ENCODE assay signal across 38 cellular contexts in the genomic region with DNA sequence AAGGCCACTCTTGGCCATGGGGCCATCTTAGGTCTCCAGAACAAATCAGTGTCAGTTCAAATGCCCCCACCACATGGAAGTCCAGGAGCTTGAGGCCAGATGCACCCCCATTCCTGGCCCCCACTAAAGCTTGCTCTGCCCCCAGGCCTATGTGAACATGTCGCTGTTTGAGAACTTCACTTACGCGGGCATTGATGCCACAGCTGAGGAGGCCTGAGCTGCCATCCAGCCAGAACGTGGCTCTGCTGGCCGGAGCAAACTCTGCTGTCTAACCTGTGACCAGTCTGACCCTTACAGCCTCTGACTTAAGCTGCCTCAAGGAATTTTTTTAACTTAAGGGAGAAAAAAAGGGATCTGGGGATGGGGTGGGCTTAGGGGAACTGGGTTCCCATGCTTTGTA. TPM values are rescaled to one million over a fixed set of nuclear protein-coding genes. Genes with fewer than 3 reads are reported as not detected.
"Had no signal": no experiment of that assay in that cellular context is flagged by ENCODE, and none has a peak within 500 bp of the region (broad histone marks: within the 10 kb centered on the region; RNA-seq: fewer than 3 reads in every experiment).

No MANE protein-coding gene starts in this region.

- H3K9ac ChIP-seq: KMS-11 had no signal

- H3K27me3 ChIP-seq: adrenal gland, body of pancreas, breast epithelium had no signal

- H3K4me3 ChIP-seq: adrenal gland, body of pancreas, breast epithelium, PC-9 had no signal

- H3K4me1 Mint-ChIP-seq: activated B cell treated with CpG ODN at 0.5 μM for 24 hours had no signal

- H3K27ac Mint-ChIP-seq: activated B cell treated with CpG ODN at 0.5 μM for 24 hours; activated CD4-positive, alpha-beta memory T cell treated with anti-CD3 and anti-CD28 coated beads for 36 hours; activated naive CD4-positive, alpha-beta T cell treated with anti-CD3 and anti-CD28 coated beads, Interleukin-2, amount 50 U/mL, for 72 hours; activated T-helper 1 cell treated with anti-CD3 and anti-CD28 coated beads, Interleukin-12 subunit alpha, Interleukin-12 subunit beta, Interleukin-2, Interleukin-4 antibody, amounts not matched to agents 30 ng/mL and 10 ng/mL and 1 ng/mL, durations not matched to agents 14 hours and 24 hours and 36 hours had no signal

- H3K4me1 ChIP-seq: body of pancreas, breast epithelium had no signal

- DNase-seq: activated B cell treated with CpG ODN at 0.5 μM for 24 hours; activated CD4-positive, alpha-beta memory T cell treated with anti-CD3 and anti-CD28 coated beads for 36 hours; activated CD4-positive, alpha-beta T cell treated with anti-CD3 and anti-CD28 coated beads for 4 hours; activated CD4-positive, alpha-beta T cell treated with anti-CD3 and anti-CD28 coated beads, Interleukin-2, amount 50 U/mL, for 1 hour; activated CD4-positive, CD25-positive, alpha-beta regulatory T cell treated with anti-CD3 and anti-CD28 coated beads, Interleukin-2, amount 50 U/mL, for 72 hours; activated CD8-positive, alpha-beta memory T cell treated with anti-CD3 and anti-CD28 coated beads, Interleukin-2, amount 50 U/mL, for 4 hours; activated naive CD4-positive, alpha-beta T cell; activated T-cell treated with anti-CD3 and anti-CD28 coated beads for 4 hours; activated T-cell treated with anti-CD3 and anti-CD28 coated beads, Interleukin-2, amount 50 U/mL, for 4 hours; adrenal gland; body of pancreas; caudate nucleus; MM.1S; MV-4-11; NCI-H1092; NCI-H1436 treated with DMSO at 0.1 percent for 48 hours; NCI-H1694 treated with DMSO at 0.1 percent for 48 hours; NCI-H2029; NCI-H510A; NCI-H526; NCI-H748 treated with DMSO at 0.1 percent for 48 hours; PC-9; SIG-M5; T-helper 1 cell; T-helper 2 cell; T-helper 9 cell had no signal

- ATAC-seq: activated naive CD4-positive, alpha-beta T cell treated with anti-CD3 and anti-CD28 coated beads, Interleukin-2, amount 50 U/mL, for 72 hours; activated T-cell treated with anti-CD3 and anti-CD28 coated beads, Interleukin-2, amount 50 U/mL, for 4 hours; body of pancreas; Right ventricle myocardium inferior; SK-N-SH treated with all-trans-retinoic acid at 6 μM for 48 hours had no signal

- H3K36me3 ChIP-seq: adrenal gland, breast epithelium had no signal

- H3K27me3 Mint-ChIP-seq: activated B cell treated with CpG ODN at 0.5 μM for 24 hours; activated CD4-positive, alpha-beta memory T cell treated with anti-CD3 and anti-CD28 coated beads for 36 hours had no signal

- H3K27ac ChIP-seq: adrenal gland, body of pancreas, breast epithelium, KMS-11, PC-9, RWPE1, VCaP had no signal

- H3K9me3 ChIP-seq: adrenal gland, body of pancreas had no signal

- H3K4me3 Mint-ChIP-seq: activated B cell treated with CpG ODN at 0.5 μM for 24 hours; activated CD4-positive, alpha-beta memory T cell treated with anti-CD3 and anti-CD28 coated beads for 36 hours; activated T-cell treated with anti-CD3 and anti-CD28 coated beads, Interleukin-2, amount 50 U/mL, for 4 hours; activated T-helper 1 cell treated with anti-CD3 and anti-CD28 coated beads, Interleukin-12 subunit alpha, Interleukin-12 subunit beta, Interleukin-2, Interleukin-4 antibody, amounts not matched to agents 30 ng/mL and 10 ng/mL and 1 ng/mL, durations not matched to agents 14 hours and 24 hours and 36 hours had no signal

RNA-seq across cellular contexts. Expression of gene MPL, which starts 15.1 kb away (rescaled TPM):
- total RNA-seq: activated B cell treated with CpG ODN at 0.5 μM for 24 hours; activated CD4-positive, alpha-beta memory T cell treated with anti-CD3 and anti-CD28 coated beads for 36 hours; activated naive CD4-positive, alpha-beta T cell treated with anti-CD3 and anti-CD28 coated beads, Interleukin-2, amount 50 U/mL, for 72 hours; activated T-cell treated with anti-CD3 and anti-CD28 coated beads, Interleukin-2, amount 50 U/mL, for 4 hours; activated T-helper 1 cell treated with anti-CD3 and anti-CD28 coated beads, Interleukin-12 subunit alpha, Interleukin-12 subunit beta, Interleukin-2, Interleukin-4 antibody, amounts not matched to agents 30 ng/mL and 10 ng/mL and 1 ng/mL, durations not matched to agents 14 hours and 24 hours and 36 hours; astrocyte; body of pancreas; breast epithelium; LHCN-M2; OCI-LY7; SK-MEL-5 had no signal

RNA-seq across cellular contexts. Expression of gene TIE1, which starts 21.7 kb away (rescaled TPM):
- total RNA-seq: activated B cell treated with CpG ODN at 0.5 μM for 24 hours; activated CD4-positive, alpha-beta memory T cell treated with anti-CD3 and anti-CD28 coated beads for 36 hours; PC-9 had no signal

RNA-seq across cellular contexts. Expression of gene C1orf210, which starts 37.1 kb away (rescaled TPM):
- total RNA-seq: activated B cell treated with CpG ODN at 0.5 μM for 24 hours; activated CD4-positive, alpha-beta memory T cell treated with anti-CD3 and anti-CD28 coated beads for 36 hours; activated naive CD4-positive, alpha-beta T cell treated with anti-CD3 and anti-CD28 coated beads, Interleukin-2, amount 50 U/mL, for 72 hours; activated T-cell treated with anti-CD3 and anti-CD28 coated beads, Interleukin-2, amount 50 U/mL, for 4 hours; activated T-helper 1 cell treated with anti-CD3 and anti-CD28 coated beads, Interleukin-12 subunit alpha, Interleukin-12 subunit beta, Interleukin-2, Interleukin-4 antibody, amounts not matched to agents 30 ng/mL and 10 ng/mL and 1 ng/mL, durations not matched to agents 14 hours and 24 hours and 36 hours; adrenal gland; LHCN-M2; OCI-LY7; Right ventricle myocardium inferior; SK-MEL-5 had no signal
- polyA plus RNA-seq: adrenal gland had no signal
